13 cellular contexts compared by ENCODE assay signal in the genomic region with DNA sequence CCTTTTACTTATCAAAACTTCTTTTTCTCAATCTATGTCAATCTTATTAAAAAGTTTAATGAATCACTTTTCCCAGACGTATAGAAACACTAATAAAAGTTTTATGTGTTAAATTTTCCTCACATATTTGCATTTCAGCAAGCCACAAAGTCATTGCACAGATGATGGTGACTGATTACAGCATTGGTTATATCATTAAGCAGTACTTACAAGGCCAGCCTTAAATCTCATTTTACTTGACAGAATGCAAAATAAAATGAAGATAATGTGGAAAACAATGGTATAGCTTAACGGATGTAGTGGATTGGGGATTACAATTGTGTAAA. TPM values are rescaled to one million over a fixed set of nuclear protein-coding genes. Genes with fewer than 3 reads are reported as not detected.
"Had no signal": no experiment of that assay in that cellular context is flagged by ENCODE, and none has a peak within 500 bp of the region (broad histone marks: within the 10 kb centered on the region; RNA-seq: fewer than 3 reads in every experiment).

No MANE protein-coding gene starts in this region.

- H3K27ac Mint-ChIP-seq: activated CD4-positive, alpha-beta T cell treated with anti-CD3 and anti-CD28 coated beads, Interleukin-2, amount 10 ng/mL, durations not matched to agents 7 days and 5 days; dendritic cell treated with granulocyte-macrophage colony-stimulating factor and Interleukin-4, amounts not matched to agents 40 ng/mL and 50 ng/mL, for 4 days; T-cell had no signal

- H3K27ac ChIP-seq: breast epithelium, psoas muscle, spleen, vagina had no signal

- H3K4me1 Mint-ChIP-seq: activated CD4-positive, alpha-beta T cell treated with anti-CD3 and anti-CD28 coated beads, Interleukin-2, amount 10 ng/mL, durations not matched to agents 7 days and 5 days; T-cell had no signal

- H3K27me3 ChIP-seq: breast epithelium, right lobe of liver, spleen, vagina had no signal

- H3K4me3 ChIP-seq: breast epithelium, psoas muscle, right lobe of liver, spleen, vagina had no signal

- H3K9me3 Mint-ChIP-seq: activated CD4-positive, alpha-beta T cell treated with anti-CD3 and anti-CD28 coated beads, Interleukin-2, amount 10 ng/mL, durations not matched to agents 7 days and 5 days; dendritic cell treated with granulocyte-macrophage colony-stimulating factor and Interleukin-4, amounts not matched to agents 40 ng/mL and 50 ng/mL, for 4 days; effector memory CD8-positive, alpha-beta T cell; T-cell had no signal

- H3K4me3 Mint-ChIP-seq: activated CD4-positive, alpha-beta T cell treated with anti-CD3 and anti-CD28 coated beads, Interleukin-2, amount 10 ng/mL, durations not matched to agents 7 days and 5 days; dendritic cell treated with granulocyte-macrophage colony-stimulating factor and Interleukin-4, amounts not matched to agents 40 ng/mL and 50 ng/mL, for 4 days; effector memory CD8-positive, alpha-beta T cell; T-cell had no signal

- H3K27me3 Mint-ChIP-seq: activated CD4-positive, alpha-beta T cell treated with anti-CD3 and anti-CD28 coated beads, Interleukin-2, amount 10 ng/mL, durations not matched to agents 7 days and 5 days; dendritic cell treated with granulocyte-macrophage colony-stimulating factor and Interleukin-4, amounts not matched to agents 40 ng/mL and 50 ng/mL, for 4 days; effector memory CD8-positive, alpha-beta T cell; T-cell had no signal

- DNase-seq: activated CD4-positive, alpha-beta T cell treated with anti-CD3 and anti-CD28 coated beads, Interleukin-2, amount 10 ng/mL, durations not matched to agents 7 days and 5 days; activated effector memory CD4-positive, alpha-beta T cell treated with Interleukin-2 at 50 U/mL for 16 hours; aorta; effector memory CD8-positive, alpha-beta T cell; foreskin melanocyte; psoas muscle; right lobe of liver; spleen; T-cell; T-helper 9 cell had no signal

- H3K36me3 ChIP-seq: breast epithelium, right lobe of liver, vagina had no signal

- ATAC-seq: effector memory CD8-positive, alpha-beta T cell; psoas muscle; right lobe of liver; T-cell had no signal

- H3K9me3 ChIP-seq: breast epithelium, psoas muscle, right lobe of liver, spleen, vagina had no signal

- H3K4me1 ChIP-seq: breast epithelium, psoas muscle, spleen, vagina had no signal

RNA-seq across cellular contexts. Expression of gene TMEM200B, which starts 39.5 kb away (rescaled TPM):
- total RNA-seq: activated CD4-positive, alpha-beta T cell treated with anti-CD3 and anti-CD28 coated beads, Interleukin-2, amount 10 ng/mL, durations not matched to agents 7 days and 5 days had no signal
